In genomic region chr4:125198916-125199315, GRCh38 we compare ENCODE assay signal across 1 cellular context.
TF ChIP-seq lines count a peak whose summit lies in the region.

No MANE protein-coding gene starts in this region.

TF ChIP-seq in GM12878, 131 proteins besides CTCF, POLR2A, EP300 and RAD21 (continued from another document):
- TF ChIP-seq, protein P1, sequence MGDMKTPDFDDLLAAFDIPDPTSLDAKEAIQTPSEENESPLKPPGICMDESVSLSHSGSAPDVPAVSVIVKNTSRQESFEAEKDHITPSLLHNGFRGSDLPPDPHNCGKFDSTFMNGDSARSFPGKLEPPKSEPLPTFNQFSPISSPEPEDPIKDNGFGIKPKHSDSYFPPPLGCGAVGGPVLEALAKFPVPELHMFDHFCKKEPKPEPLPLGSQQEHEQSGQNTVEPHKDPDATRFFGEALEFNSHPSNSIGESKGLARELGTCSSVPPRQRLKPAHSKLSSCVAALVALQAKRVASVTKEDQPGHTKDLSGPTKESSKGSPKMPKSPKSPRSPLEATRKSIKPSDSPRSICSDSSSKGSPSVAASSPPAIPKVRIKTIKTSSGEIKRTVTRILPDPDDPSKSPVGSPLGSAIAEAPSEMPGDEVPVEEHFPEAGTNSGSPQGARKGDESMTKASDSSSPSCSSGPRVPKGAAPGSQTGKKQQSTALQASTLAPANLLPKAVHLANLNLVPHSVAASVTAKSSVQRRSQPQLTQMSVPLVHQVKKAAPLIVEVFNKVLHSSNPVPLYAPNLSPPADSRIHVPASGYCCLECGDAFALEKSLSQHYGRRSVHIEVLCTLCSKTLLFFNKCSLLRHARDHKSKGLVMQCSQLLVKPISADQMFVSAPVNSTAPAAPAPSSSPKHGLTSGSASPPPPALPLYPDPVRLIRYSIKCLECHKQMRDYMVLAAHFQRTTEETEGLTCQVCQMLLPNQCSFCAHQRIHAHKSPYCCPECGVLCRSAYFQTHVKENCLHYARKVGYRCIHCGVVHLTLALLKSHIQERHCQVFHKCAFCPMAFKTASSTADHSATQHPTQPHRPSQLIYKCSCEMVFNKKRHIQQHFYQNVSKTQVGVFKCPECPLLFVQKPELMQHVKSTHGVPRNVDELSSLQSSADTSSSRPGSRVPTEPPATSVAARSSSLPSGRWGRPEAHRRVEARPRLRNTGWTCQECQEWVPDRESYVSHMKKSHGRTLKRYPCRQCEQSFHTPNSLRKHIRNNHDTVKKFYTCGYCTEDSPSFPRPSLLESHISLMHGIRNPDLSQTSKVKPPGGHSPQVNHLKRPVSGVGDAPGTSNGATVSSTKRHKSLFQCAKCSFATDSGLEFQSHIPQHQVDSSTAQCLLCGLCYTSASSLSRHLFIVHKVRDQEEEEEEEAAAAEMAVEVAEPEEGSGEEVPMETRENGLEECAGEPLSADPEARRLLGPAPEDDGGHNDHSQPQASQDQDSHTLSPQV (IDR thresholded peaks at IDR 0.05) = no peak
- no peak for TF ChIP-seq PML (IDR thresholded peaks at IDR 0.05; ENCODE audit: low read length)
- TF ChIP-seq TCF3 (IDR thresholded peaks at IDR 0.05; ENCODE audit: borderline replicate concordance, insufficient read depth, low read depth, low read length) = no peak
- no peak for TF ChIP-seq NFYA (IDR thresholded peaks at IDR 0.05; ENCODE audit: borderline replicate concordance, low read depth, low read length)
- no peak for TF ChIP-seq PAX5 (IDR thresholded peaks at IDR 0.05; ENCODE audit: borderline replicate concordance, low read depth, low read length)
- TF ChIP-seq MTA2 (IDR thresholded peaks at IDR 0.05; ENCODE audit: low read depth) = no peak
- TF ChIP-seq TCF7 (IDR thresholded peaks at IDR 0.05; ENCODE audit: borderline replicate concordance) = no peak
